15 cellular contexts compared by ENCODE assay signal in genomic region chr6:33071579-33071978, GRCh38. TPM values are rescaled to one million over a fixed set of nuclear protein-coding genes. Genes with fewer than 3 reads are reported as not detected.
DNase-seq lines count a peak whose midpoint lies in the region; ATAC-seq lines count a peak whose summit lies in the region.
"Had no signal": no experiment of that assay in that cellular context is flagged by ENCODE, and none has a peak within 500 bp of the region (broad histone marks: within the 10 kb centered on the region; RNA-seq: fewer than 3 reads in every experiment).

No MANE protein-coding gene starts in this region.

- H3K27me3 ChIP-seq in CD4-positive, CD25-positive, alpha-beta regulatory T cell (ENCODE audit: control insufficient read depth, insufficient read depth, low read length) = no peaks in the 10 kb centered on the region
- H3K27me3 ChIP-seq: uterus had no signal

- H3K27ac ChIP-seq in CD4-positive, CD25-positive, alpha-beta regulatory T cell (ENCODE audit: insufficient read depth, low read length, poor library complexity, severe bottlenecking) = no peak overlapping the region

- peak overlapping the region; percentile 91 for H3K4me3 ChIP-seq in CD4-positive, CD25-positive, alpha-beta regulatory T cell (ENCODE audit: low read depth, low read length)
- H3K4me3 ChIP-seq: uterus had no signal

- DNase-seq in CD4-positive, CD25-positive, alpha-beta regulatory T cell = no peak
- DNase-seq in G401 (ENCODE audit: low spot score) (peak; percentile 76), naive B cell (no peak), COLO829 (ENCODE audit: low spot score) (no peak)
- DNase-seq: activated CD4-positive, alpha-beta T cell treated with anti-CD3 and anti-CD28 coated beads for 4 hours; activated naive CD4-positive, alpha-beta T cell treated with anti-CD3 and anti-CD28 coated beads, Interleukin-2, amount 10 ng/mL, durations not matched to agents 7 days and 5 days; H7; KBM-7; NCI-H1436 treated with DMSO at 0.1 percent for 48 hours; NCI-H524 treated with DMSO at 0.1 percent for 48 hours; posterior cingulate gyrus; uterus had no signal

- peaks cover 25 to 40% (median 32%) of the 10 kb centered on the region in 4 donors for H3K4me1 Mint-ChIP-seq in CD4-positive, CD25-positive, alpha-beta regulatory T cell
- H3K4me1 Mint-ChIP-seq in activated T-helper 17 cell treated with anti-CD3 and anti-CD28 coated beads, Interleukin-2, amount 50 U/mL, for 72 hours = peaks cover 18% of the 10 kb centered on the region
- H3K4me1 Mint-ChIP-seq in naive B cell = peaks cover 56 to 67% (median 63%) of the 10 kb centered on the region in 3 donors

- H3K36me3 ChIP-seq in CD4-positive, CD25-positive, alpha-beta regulatory T cell (ENCODE audit: control insufficient read depth, insufficient read depth, low read length) = peaks cover 21% of the 10 kb centered on the region
- H3K36me3 ChIP-seq: uterus had no signal

- peaks cover 24% of the 10 kb centered on the region for H3K4me1 ChIP-seq in CD4-positive, CD25-positive, alpha-beta regulatory T cell (ENCODE audit: control insufficient read depth, insufficient read depth, low read length, poor library complexity, severe bottlenecking)
- H3K4me1 ChIP-seq: uterus had no signal

- H3K27ac Mint-ChIP-seq in CD4-positive, CD25-positive, alpha-beta regulatory T cell = peak overlapping the region in 1 of 3 donors; percentile 75
- peak overlapping the region; percentile 2 for H3K27ac Mint-ChIP-seq in activated T-helper 17 cell treated with anti-CD3 and anti-CD28 coated beads, Interleukin-2, amount 50 U/mL, for 72 hours
- peak overlapping the region; percentile 96 to 100 (median 99) for H3K27ac Mint-ChIP-seq in naive B cell
- H3K27ac Mint-ChIP-seq: activated naive CD4-positive, alpha-beta T cell treated with anti-CD3 and anti-CD28 coated beads, Interleukin-2, amount 10 ng/mL, durations not matched to agents 7 days and 5 days had no signal

- peaks cover 0 to 3% (median 0%) of the 10 kb centered on the region in 7 donors for H3K9me3 Mint-ChIP-seq in CD4-positive, CD25-positive, alpha-beta regulatory T cell
- H3K9me3 Mint-ChIP-seq in activated T-helper 17 cell treated with anti-CD3 and anti-CD28 coated beads, Interleukin-2, amount 50 U/mL, for 72 hours = no peaks in the 10 kb centered on the region
- peaks cover 0 to 17% (median 2%) of the 10 kb centered on the region in 7 donors for H3K9me3 Mint-ChIP-seq in naive B cell
- H3K9me3 Mint-ChIP-seq: activated naive CD4-positive, alpha-beta T cell treated with anti-CD3 and anti-CD28 coated beads, Interleukin-2, amount 10 ng/mL, durations not matched to agents 7 days and 5 days had no signal

- ATAC-seq in CD4-positive, CD25-positive, alpha-beta regulatory T cell (ENCODE audit: low read depth in 2 of 2) = no peak
- no peak for ATAC-seq in activated T-helper 17 cell treated with anti-CD3 and anti-CD28 coated beads, Interleukin-2, amount 50 U/mL, for 72 hours (replicated peaks)
- ATAC-seq in naive B cell (ENCODE audit: low read depth in 2 of 2) (no peak), GM21423 (IDR thresholded peaks at IDR 0.05; ENCODE audit: unreplicated experiment) (no peak), HG02970 (IDR thresholded peaks at IDR 0.05; ENCODE audit: low FRiP score, unreplicated experiment) (no peak)

- H3K9me3 ChIP-seq in CD4-positive, CD25-positive, alpha-beta regulatory T cell (ENCODE audit: control insufficient read depth in 2 of 2, low read length in 2 of 2) = no peaks in the 10 kb centered on the region
- H3K9me3 ChIP-seq: uterus had no signal

- in situ Hi-C loops in G401 (cut with HindIII; ENCODE audit: low sequenced_read_pairs) = no loop called here

- peaks cover 5% of the 10 kb centered on the region for H3K36me3 Mint-ChIP-seq in CD4-positive, CD25-positive, alpha-beta regulatory T cell
- peaks cover 26% of the 10 kb centered on the region for H3K36me3 Mint-ChIP-seq in activated T-helper 17 cell treated with anti-CD3 and anti-CD28 coated beads, Interleukin-2, amount 50 U/mL, for 72 hours (ENCODE audit: low read depth)
- H3K36me3 Mint-ChIP-seq in naive B cell = peaks cover 56 to 60% of the 10 kb centered on the region in 2 donors

- H3K27me3 Mint-ChIP-seq in CD4-positive, CD25-positive, alpha-beta regulatory T cell = no peaks in the 10 kb centered on the region
- no peaks in the 10 kb centered on the region for H3K27me3 Mint-ChIP-seq in activated T-helper 17 cell treated with anti-CD3 and anti-CD28 coated beads, Interleukin-2, amount 50 U/mL, for 72 hours
- H3K27me3 Mint-ChIP-seq in naive B cell = no peaks in the 10 kb centered on the region

- H3K4me3 Mint-ChIP-seq in CD4-positive, CD25-positive, alpha-beta regulatory T cell = peak overlapping the region; percentile 60 to 94 (median 90)
- H3K4me3 Mint-ChIP-seq in activated T-helper 17 cell treated with anti-CD3 and anti-CD28 coated beads, Interleukin-2, amount 50 U/mL, for 72 hours = peak overlapping the region; percentile 83
- H3K4me3 Mint-ChIP-seq in naive B cell = peak overlapping the region; percentile 85 to 100 (median 94)
- H3K4me3 Mint-ChIP-seq: activated naive CD4-positive, alpha-beta T cell treated with anti-CD3 and anti-CD28 coated beads, Interleukin-2, amount 10 ng/mL, durations not matched to agents 7 days and 5 days had no signal

RNA-seq across cellular contexts. Expression of gene HLA-DPA1, which starts 1.9 kb away (rescaled TPM):
- total RNA-seq in CD4-positive, CD25-positive, alpha-beta regulatory T cell = 102 TPM
- polyA plus RNA-seq in CD4-positive, CD25-positive, alpha-beta regulatory T cell = 100 to 1,000 TPM in 3 of 4 donors, 10 to 100 TPM in 1; 97.9 to 292 (median 209) TPM
- not detected in 2 replicates for total RNA-seq in G401 (2014; rRNA removed; shearing (Covaris generic))
- total RNA-seq in activated T-helper 17 cell treated with anti-CD3 and anti-CD28 coated beads, Interleukin-2, amount 50 U/mL, for 72 hours = 100 to 1,000 TPM in 1 of 2 donors, 10 to 100 TPM in 1; 40.5 to 136 TPM
- 1,000 to 10,000 TPM; 2,534 to 3,526 (median 2,823) TPM for polyA plus RNA-seq in naive B cell (ENCODE audit: low read depth in 6 of 6)

RNA-seq across cellular contexts. Expression of gene HLA-DPB1, which starts 4.2 kb away (rescaled TPM):
- 153 TPM for total RNA-seq in CD4-positive, CD25-positive, alpha-beta regulatory T cell
- polyA plus RNA-seq in CD4-positive, CD25-positive, alpha-beta regulatory T cell = 100 to 1,000 TPM; 144 to 335 (median 244) TPM
- total RNA-seq in G401 (2014; rRNA removed; shearing (Covaris generic)) = not detected in 2 replicates
- 10 to 100 TPM; 21.4 to 69.1 TPM for total RNA-seq in activated T-helper 17 cell treated with anti-CD3 and anti-CD28 coated beads, Interleukin-2, amount 50 U/mL, for 72 hours
- 1,000 to 10,000 TPM; 1,951 to 3,267 (median 2,600) TPM for polyA plus RNA-seq in naive B cell (ENCODE audit: low read depth in 6 of 6)

Comparison
In these comparisons a context has a peak if more than half of its experiments do, and no peak if none do; other contexts are left out.
1. RNA of gene HLA-DPA1, which starts 1.9 kb away (total RNA-seq): 40.5 to 136 TPM in activated T-helper 17 cell treated with anti-CD3 and anti-CD28 coated beads, Interleukin-2, amount 50 U/mL, for 72 hours and 102 TPM in CD4-positive, CD25-positive, alpha-beta regulatory T cell (single experiment); not detected in G401; every median in the first group is over 10 times any median in the second.
2. RNA of gene HLA-DPB1, which starts 4.2 kb away (total RNA-seq): 153 TPM in CD4-positive, CD25-positive, alpha-beta regulatory T cell (single experiment) and 21.4 to 69.1 TPM in activated T-helper 17 cell treated with anti-CD3 and anti-CD28 coated beads, Interleukin-2, amount 50 U/mL, for 72 hours; not detected in G401; every median in the first group is over 10 times any median in the second.
3. Peak in every context shown above with its lines, with median percentiles within 50 percentile points of each other: H3K4me3 Mint-ChIP-seq.